In the genomic region with DNA sequence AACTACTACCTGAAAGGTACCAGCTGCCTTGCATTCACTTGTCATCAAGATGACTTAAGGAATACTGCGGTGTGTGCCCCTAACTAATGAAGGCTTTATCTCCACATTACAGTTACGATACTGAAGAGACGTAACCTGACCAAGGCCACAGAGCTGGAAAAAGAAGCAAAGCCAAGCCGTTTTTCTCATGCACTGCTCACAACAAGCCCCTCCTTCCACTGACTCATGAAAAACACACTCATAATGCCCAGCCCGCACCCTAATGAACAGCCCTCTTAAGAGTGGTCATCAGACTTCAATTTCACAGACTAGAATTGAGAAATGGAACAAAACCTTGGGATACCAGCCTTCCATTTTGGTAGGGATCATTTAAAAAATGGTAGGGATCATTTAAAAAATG, we compare ENCODE assay signal across 11 cellular contexts. TPM values are rescaled to one million over a fixed set of nuclear protein-coding genes. Genes with fewer than 3 reads are reported as not detected.
A peak's percentile ranks its signal among the peaks of the same experiment; 100 is the strongest.
DNase-seq lines count a peak whose midpoint lies in the region; ATAC-seq and TF ChIP-seq lines count a peak whose summit lies in the region.
"Had no signal": no experiment of that assay in that cellular context is flagged by ENCODE, and none has a peak within 500 bp of the region (broad histone marks: within the 10 kb centered on the region; RNA-seq: fewer than 3 reads in every experiment).

No MANE protein-coding gene starts in this region.

- intact Hi-C loops in tibial artery (cut with DNase I; ENCODE audit: low total_unique reads), result no loop called here

- no peak for TF ChIP-seq CTCF in astrocyte of the cerebellum (IDR thresholded peaks at IDR 0.05; ENCODE audit: low read depth, low read length, missing control alignments)
- TF ChIP-seq CTCF in hepatocyte (IDR thresholded peaks at IDR 0.05; ENCODE audit: poor library complexity), result no peak
- no peak for TF ChIP-seq CTCF in tibial artery (IDR thresholded peaks at IDR 0.05)
- no peak for TF ChIP-seq CTCF in GM23338 (conservative IDR thresholded peaks at IDR 0.05; ENCODE audit: low read depth in 2 of 2)

- H3K36me3 Mint-ChIP-seq in GM23338 (ENCODE audit: low read depth), result peaks cover 65% of the 10 kb centered on the region

- no peaks in the 10 kb centered on the region for H3K27me3 ChIP-seq in hepatocyte
- no peaks in the 10 kb centered on the region for H3K27me3 ChIP-seq in tibial artery
- H3K27me3 ChIP-seq in GM23338 (ENCODE audit: insufficient read depth), result no peaks in the 10 kb centered on the region

- no peak overlapping the region for H3K4me2 ChIP-seq in hepatocyte
- H3K4me2 ChIP-seq in GM23338, result no peak overlapping the region

- in situ Hi-C loops in astrocyte of the cerebellum (cut with HindIII; ENCODE audit: low sequenced_read_pairs), result no loop called here

- H3K27me3 Mint-ChIP-seq in GM23338 (ENCODE audit: insufficient read depth, low read depth, poor library complexity), result no peaks in the 10 kb centered on the region

- no peak overlapping the region for H3K27ac Mint-ChIP-seq in GM23338
- H3K27ac Mint-ChIP-seq: WTC11 had no signal

- H3K27ac ChIP-seq in hepatocyte, result no peak overlapping the region
- peak overlapping the region; percentile 5 for H3K27ac ChIP-seq in tibial artery
- H3K27ac ChIP-seq in GM23338 (ENCODE audit: low read depth), result no peak overlapping the region

- no peak overlapping the region for H2AFZ ChIP-seq in hepatocyte
- no peak overlapping the region for H2AFZ ChIP-seq in GM23338

- H3K9me2 ChIP-seq in hepatocyte (replicated peaks; ENCODE audit: insufficient read depth) (no peaks in the 10 kb centered on the region), GM23338 (ENCODE audit: insufficient read depth) (no peaks in the 10 kb centered on the region)

- H3K4me3 Mint-ChIP-seq in GM23338, result no peak overlapping the region
- H3K4me3 Mint-ChIP-seq: WTC11 had no signal

- H3K36me3 ChIP-seq in hepatocyte (replicated peaks; ENCODE audit: insufficient read depth, low read depth), result no peaks in the 10 kb centered on the region
- peaks cover 57 to 96% (median 76%) of the 10 kb centered on the region in 3 donors for H3K36me3 ChIP-seq in tibial artery
- H3K36me3 ChIP-seq in GM23338 (ENCODE audit: insufficient read depth), result peaks cover 40% of the 10 kb centered on the region; the same call in 1 of the 2 replicates

- H3K4me1 ChIP-seq in hepatocyte (ENCODE audit: insufficient read depth) (no peaks in the 10 kb centered on the region), tibial artery (peaks cover 0 to 35% (median 5%) of the 10 kb centered on the region in 4 donors), GM23338 (ENCODE audit: insufficient read depth) (no peaks in the 10 kb centered on the region)

- H4K20me1 ChIP-seq in hepatocyte (ENCODE audit: insufficient read depth, poor library complexity, severe bottlenecking), result no peaks in the 10 kb centered on the region
- peaks cover 4% of the 10 kb centered on the region for H4K20me1 ChIP-seq in GM23338 (replicated peaks; ENCODE audit: insufficient read depth)

- no peaks in the 10 kb centered on the region for H3K9me3 Mint-ChIP-seq in GM23338
- H3K9me3 Mint-ChIP-seq: WTC11 had no signal

- no peaks in the 10 kb centered on the region for H3K4me1 Mint-ChIP-seq in GM23338
- H3K4me1 Mint-ChIP-seq: WTC11 had no signal

- no peaks in the 10 kb centered on the region; the same call in 1 of the 2 replicates for H3F3A ChIP-seq in GM23338 (replicated peaks; ENCODE audit: low read depth)

- WGBS in hepatocyte (ENCODE audit: low lambda C conversion rate, missing lambda C conversion rate), result 84% methylated on average over 5 of the region's 5 CpGs

- no peak for ATAC-seq in GM23338
- ATAC-seq: WTC11 had no signal

- H3K79me2 ChIP-seq in hepatocyte (peaks cover 28% of the 10 kb centered on the region), GM23338 (replicated peaks; ENCODE audit: insufficient read depth) (no peaks in the 10 kb centered on the region; the same call in 1 of the 2 replicates)

- no peaks in the 10 kb centered on the region for H3K9me3 ChIP-seq in hepatocyte (ENCODE audit: low read depth)
- no peaks in the 10 kb centered on the region for H3K9me3 ChIP-seq in tibial artery

- no peak overlapping the region for H3K4me3 ChIP-seq in astrocyte of the cerebellum (ENCODE audit: low read depth, low read length)
- no peak overlapping the region for H3K4me3 ChIP-seq in hepatocyte
- no peak overlapping the region for H3K4me3 ChIP-seq in tibial artery
- no peak overlapping the region for H3K4me3 ChIP-seq in GM23338

- DNase-seq in stimulated activated CD4-positive, alpha-beta T cell treated with anti-CD3 and anti-CD28 coated beads, Interleukin-15, amount 100 ng/mL, for 24 hours, result peak; percentile 9
- DNase-seq in stimulated activated CD4-positive, alpha-beta T cell treated with anti-CD3 and anti-CD28 coated beads, Interleukin-2, amount 100 ng/mL, for 24 hours, result no peak
- DNase-seq in astrocyte of the cerebellum (ENCODE audit: low read depth), result peak; percentile 57
- peak; percentile 29 for DNase-seq in hepatocyte (ENCODE audit: low spot score)
- DNase-seq in tibial artery, result no peak
- DNase-seq in cerebellum (ENCODE audit: low spot score), result no peak
- DNase-seq in kidney glomerular epithelial cell (lab: John Stamatoyannopoulos, UW), result no peak
- no peak for DNase-seq in GM23338 (ENCODE audit: low spot score)
- DNase-seq: activated naive CD4-positive, alpha-beta T cell treated with anti-CD3 and anti-CD28 coated beads, Interleukin-2, amount 50 U/mL, for 16 hours; RPMI8226 had no signal

TF ChIP-seq in GM23338, 12 proteins besides CTCF, POLR2A, EP300 and RAD21 (continues in another document):
- TF ChIP-seq POLR2AphosphoS5 (IDR thresholded peaks at IDR 0.05; ENCODE audit: low read depth) (no peak), JUNB (IDR thresholded peaks at IDR 0.05; ENCODE audit: unreplicated experiment) (no peak), ZNF331 (CRISPR knock-in tag; IDR thresholded peaks at IDR 0.05; ENCODE audit: low read depth) (no peak)
- TF ChIP-seq, protein P1, sequence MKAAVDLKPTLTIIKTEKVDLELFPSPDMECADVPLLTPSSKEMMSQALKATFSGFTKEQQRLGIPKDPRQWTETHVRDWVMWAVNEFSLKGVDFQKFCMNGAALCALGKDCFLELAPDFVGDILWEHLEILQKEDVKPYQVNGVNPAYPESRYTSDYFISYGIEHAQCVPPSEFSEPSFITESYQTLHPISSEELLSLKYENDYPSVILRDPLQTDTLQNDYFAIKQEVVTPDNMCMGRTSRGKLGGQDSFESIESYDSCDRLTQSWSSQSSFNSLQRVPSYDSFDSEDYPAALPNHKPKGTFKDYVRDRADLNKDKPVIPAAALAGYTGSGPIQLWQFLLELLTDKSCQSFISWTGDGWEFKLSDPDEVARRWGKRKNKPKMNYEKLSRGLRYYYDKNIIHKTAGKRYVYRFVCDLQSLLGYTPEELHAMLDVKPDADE (IDR thresholded peaks at IDR 0.05), result no peak

RNA-seq across cellular contexts. Expression of a gene that starts 11.6 kb away (rescaled TPM):
- total RNA-seq in hepatocyte (99.6 and 101 TPM in 2 replicates), cerebellum (66.7 TPM)
- polyA plus RNA-seq in hepatocyte (104 and 111 TPM in 2 replicates), GM23338 (2016; fragmentation: Nextera tagmentation; extraction: Ambion mirVana) (195 and 205 TPM in 2 replicates)
- 98.1 and 108 TPM in 2 replicates for total RNA-seq in GM23338 (2014; rRNA removed; shearing (Covaris generic))

Comparison
In these comparisons a context has a peak if more than half of its experiments do, and no peak if none do; other contexts are left out.
1. DNase-seq: peak in stimulated activated CD4-positive, alpha-beta T cell treated with anti-CD3 and anti-CD28 coated beads, Interleukin-15, amount 100 ng/mL, for 24 hours (single experiment), astrocyte of the cerebellum (single experiment) and hepatocyte (single experiment); none in stimulated activated CD4-positive, alpha-beta T cell treated with anti-CD3 and anti-CD28 coated beads, Interleukin-2, amount 100 ng/mL, for 24 hours (0 of 2), tibial artery (0 of 2), cerebellum (single experiment), kidney glomerular epithelial cell (single experiment) and GM23338 (single experiment).
2. H3K27ac ChIP-seq: peak in tibial artery (2 of 2); none in hepatocyte (single experiment) and GM23338 (single experiment).